In the genomic region with DNA sequence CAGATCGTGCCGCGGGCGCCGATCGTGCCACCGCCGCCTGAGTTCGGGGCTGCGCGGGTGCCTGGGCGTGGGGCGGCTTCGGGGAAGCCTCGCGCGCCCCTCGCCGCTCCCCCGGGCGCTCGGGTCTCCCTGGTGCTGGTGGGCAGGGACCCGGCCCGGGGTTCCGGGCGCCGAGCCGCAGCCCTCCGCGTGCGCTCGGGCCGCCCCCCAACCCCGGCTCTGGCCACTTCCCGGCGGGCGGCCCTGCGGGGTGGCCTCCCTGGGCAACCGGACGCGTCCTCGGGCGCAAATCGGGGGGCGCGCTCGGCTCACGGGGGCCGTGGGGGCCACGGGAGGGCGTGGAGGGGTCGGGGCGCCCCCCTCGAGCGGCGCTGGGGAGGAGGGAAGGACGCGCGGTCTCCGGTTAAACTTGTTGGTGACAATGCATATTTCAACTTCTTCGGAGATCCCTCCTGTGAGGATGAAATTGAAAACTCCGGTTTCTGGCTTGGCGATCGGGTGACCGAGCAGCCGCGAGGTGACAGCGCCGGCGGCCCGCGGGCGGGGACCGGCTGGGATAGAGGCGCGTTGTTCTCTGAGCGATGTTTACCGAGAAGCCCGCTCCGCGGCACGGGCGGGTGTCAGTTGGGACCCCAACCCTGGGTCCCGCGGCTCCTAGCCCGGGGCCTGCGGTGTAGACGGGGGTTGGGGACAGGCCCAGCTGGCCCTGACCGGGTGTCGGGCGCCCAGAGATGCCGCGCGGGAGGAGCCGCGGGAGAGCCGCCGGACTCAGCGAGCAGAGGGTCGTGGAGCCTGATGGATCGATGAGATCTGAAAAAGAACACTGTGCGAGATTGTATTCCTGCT, we compare ENCODE assay signal across 1 cellular context.
A peak's percentile ranks its signal among the peaks of the same experiment; 100 is the strongest.
TF ChIP-seq lines count a peak whose summit lies in the region.

No MANE protein-coding gene starts in this region.

TF ChIP-seq in HepG2, 621 proteins besides CTCF, POLR2A, EP300 and RAD21 (continued from another document and continues in another):
- TF ChIP-seq, protein P1, sequence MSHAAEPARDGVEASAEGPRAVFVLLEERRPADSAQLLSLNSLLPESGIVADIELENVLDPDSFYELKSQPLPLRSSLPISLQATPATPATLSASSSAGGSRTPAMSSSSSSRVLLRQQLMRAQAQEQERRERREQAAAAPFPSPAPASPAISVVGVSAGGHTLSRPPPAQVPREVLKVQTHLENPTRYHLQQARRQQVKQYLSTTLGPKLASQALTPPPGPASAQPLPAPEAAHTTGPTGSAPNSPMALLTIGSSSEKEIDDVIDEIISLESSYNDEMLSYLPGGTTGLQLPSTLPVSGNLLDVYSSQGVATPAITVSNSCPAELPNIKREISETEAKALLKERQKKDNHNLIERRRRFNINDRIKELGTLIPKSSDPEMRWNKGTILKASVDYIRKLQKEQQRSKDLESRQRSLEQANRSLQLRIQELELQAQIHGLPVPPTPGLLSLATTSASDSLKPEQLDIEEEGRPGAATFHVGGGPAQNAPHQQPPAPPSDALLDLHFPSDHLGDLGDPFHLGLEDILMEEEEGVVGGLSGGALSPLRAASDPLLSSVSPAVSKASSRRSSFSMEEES (CRISPR knock-in tag; IDR thresholded peaks at IDR 0.05): no peak
- TF ChIP-seq, protein P2, sequence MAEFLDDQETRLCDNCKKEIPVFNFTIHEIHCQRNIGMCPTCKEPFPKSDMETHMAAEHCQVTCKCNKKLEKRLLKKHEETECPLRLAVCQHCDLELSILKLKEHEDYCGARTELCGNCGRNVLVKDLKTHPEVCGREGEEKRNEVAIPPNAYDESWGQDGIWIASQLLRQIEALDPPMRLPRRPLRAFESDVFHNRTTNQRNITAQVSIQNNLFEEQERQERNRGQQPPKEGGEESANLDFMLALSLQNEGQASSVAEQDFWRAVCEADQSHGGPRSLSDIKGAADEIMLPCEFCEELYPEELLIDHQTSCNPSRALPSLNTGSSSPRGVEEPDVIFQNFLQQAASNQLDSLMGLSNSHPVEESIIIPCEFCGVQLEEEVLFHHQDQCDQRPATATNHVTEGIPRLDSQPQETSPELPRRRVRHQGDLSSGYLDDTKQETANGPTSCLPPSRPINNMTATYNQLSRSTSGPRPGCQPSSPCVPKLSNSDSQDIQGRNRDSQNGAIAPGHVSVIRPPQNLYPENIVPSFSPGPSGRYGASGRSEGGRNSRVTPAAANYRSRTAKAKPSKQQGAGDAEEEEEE (CRISPR knock-in tag; IDR thresholded peaks at IDR 0.05; ENCODE audit: borderline replicate concordance): no peak
- TF ChIP-seq, protein P3, sequence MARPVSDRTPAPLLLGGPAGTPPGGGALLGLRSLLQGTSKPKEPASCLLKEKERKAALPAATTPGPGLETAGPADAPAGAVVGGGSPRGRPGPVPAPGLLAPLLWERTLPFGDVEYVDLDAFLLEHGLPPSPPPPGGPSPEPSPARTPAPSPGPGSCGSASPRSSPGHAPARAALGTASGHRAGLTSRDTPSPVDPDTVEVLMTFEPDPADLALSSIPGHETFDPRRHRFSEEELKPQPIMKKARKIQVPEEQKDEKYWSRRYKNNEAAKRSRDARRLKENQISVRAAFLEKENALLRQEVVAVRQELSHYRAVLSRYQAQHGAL (CRISPR knock-in tag; IDR thresholded peaks at IDR 0.05; ENCODE audit: not compliant biosample characterization): no peak
- TF ChIP-seq ARNT2 (CRISPR knock-in tag; IDR thresholded peaks at IDR 0.05; ENCODE audit: low read depth): 0 out of 2 replicates have a peak, but pooled peaks have one; percentile 64
- TF ChIP-seq, protein P4, sequence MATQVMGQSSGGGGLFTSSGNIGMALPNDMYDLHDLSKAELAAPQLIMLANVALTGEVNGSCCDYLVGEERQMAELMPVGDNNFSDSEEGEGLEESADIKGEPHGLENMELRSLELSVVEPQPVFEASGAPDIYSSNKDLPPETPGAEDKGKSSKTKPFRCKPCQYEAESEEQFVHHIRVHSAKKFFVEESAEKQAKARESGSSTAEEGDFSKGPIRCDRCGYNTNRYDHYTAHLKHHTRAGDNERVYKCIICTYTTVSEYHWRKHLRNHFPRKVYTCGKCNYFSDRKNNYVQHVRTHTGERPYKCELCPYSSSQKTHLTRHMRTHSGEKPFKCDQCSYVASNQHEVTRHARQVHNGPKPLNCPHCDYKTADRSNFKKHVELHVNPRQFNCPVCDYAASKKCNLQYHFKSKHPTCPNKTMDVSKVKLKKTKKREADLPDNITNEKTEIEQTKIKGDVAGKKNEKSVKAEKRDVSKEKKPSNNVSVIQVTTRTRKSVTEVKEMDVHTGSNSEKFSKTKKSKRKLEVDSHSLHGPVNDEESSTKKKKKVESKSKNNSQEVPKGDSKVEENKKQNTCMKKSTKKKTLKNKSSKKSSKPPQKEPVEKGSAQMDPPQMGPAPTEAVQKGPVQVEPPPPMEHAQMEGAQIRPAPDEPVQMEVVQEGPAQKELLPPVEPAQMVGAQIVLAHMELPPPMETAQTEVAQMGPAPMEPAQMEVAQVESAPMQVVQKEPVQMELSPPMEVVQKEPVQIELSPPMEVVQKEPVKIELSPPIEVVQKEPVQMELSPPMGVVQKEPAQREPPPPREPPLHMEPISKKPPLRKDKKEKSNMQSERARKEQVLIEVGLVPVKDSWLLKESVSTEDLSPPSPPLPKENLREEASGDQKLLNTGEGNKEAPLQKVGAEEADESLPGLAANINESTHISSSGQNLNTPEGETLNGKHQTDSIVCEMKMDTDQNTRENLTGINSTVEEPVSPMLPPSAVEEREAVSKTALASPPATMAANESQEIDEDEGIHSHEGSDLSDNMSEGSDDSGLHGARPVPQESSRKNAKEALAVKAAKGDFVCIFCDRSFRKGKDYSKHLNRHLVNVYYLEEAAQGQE (IDR thresholded peaks at IDR 0.05; ENCODE audit: borderline replicate concordance in 1 of 2, low read depth in 1 of 2, low read length in 2 of 2): no peak
- TF ChIP-seq ZNF737 (CRISPR knock-in tag; IDR thresholded peaks at IDR 0.05; ENCODE audit: borderline replicate concordance): no peak
- no peak for TF ChIP-seq HMGA1 (CRISPR knock-in tag; conservative IDR thresholded peaks at IDR 0.05)
- no peak for TF ChIP-seq FOXK2 (IDR thresholded peaks at IDR 0.05)
- TF ChIP-seq, protein P5, sequence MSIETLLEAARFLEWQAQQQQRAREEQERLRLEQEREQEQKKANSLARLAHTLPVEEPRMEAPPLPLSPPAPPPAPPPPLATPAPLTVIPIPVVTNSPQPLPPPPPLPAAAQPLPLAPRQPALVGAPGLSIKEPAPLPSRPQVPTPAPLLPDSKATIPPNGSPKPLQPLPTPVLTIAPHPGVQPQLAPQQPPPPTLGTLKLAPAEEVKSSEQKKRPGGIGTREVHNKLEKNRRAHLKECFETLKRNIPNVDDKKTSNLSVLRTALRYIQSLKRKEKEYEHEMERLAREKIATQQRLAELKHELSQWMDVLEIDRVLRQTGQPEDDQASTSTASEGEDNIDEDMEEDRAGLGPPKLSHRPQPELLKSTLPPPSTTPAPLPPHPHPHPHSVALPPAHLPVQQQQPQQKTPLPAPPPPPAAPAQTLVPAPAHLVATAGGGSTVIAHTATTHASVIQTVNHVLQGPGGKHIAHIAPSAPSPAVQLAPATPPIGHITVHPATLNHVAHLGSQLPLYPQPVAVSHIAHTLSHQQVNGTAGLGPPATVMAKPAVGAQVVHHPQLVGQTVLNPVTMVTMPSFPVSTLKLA (IDR thresholded peaks at IDR 0.05): no peak
- no peak for TF ChIP-seq POGZ (CRISPR knock-in tag; IDR thresholded peaks at IDR 0.05)
- TF ChIP-seq, protein P6, sequence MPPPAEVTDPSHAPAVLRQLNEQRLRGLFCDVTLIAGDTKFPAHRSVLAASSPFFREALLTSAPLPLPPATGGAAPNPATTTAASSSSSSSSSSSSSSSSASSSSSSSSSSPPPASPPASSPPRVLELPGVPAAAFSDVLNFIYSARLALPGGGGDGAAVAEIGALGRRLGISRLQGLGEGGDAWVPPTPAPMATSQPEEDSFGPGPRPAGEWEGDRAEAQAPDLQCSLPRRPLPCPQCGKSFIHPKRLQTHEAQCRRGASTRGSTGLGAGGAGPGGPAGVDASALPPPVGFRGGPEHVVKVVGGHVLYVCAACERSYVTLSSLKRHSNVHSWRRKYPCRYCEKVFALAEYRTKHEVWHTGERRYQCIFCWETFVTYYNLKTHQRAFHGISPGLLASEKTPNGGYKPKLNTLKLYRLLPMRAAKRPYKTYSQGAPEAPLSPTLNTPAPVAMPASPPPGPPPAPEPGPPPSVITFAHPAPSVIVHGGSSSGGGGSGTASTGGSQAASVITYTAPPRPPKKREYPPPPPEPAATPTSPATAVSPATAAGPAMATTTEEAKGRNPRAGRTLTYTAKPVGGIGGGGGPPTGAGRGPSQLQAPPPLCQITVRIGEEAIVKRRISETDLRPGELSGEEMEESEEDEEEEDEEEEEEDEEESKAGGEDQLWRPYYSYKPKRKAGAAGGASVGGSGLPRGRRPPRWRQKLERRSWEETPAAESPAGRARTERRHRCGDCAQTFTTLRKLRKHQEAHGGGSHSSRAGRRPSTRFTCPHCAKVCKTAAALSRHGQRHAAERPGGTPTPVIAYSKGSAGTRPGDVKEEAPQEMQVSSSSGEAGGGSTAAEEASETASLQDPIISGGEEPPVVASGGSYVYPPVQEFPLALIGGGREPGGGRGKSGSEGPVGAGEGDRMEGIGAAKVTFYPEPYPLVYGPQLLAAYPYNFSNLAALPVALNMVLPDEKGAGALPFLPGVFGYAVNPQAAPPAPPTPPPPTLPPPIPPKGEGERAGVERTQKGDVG (CRISPR knock-in tag; IDR thresholded peaks at IDR 0.05; ENCODE audit: borderline replicate concordance): no peak
- TF ChIP-seq ZSCAN31 (CRISPR knock-in tag; IDR thresholded peaks at IDR 0.05; ENCODE audit: low read depth): no peak
- TF ChIP-seq, protein P7, sequence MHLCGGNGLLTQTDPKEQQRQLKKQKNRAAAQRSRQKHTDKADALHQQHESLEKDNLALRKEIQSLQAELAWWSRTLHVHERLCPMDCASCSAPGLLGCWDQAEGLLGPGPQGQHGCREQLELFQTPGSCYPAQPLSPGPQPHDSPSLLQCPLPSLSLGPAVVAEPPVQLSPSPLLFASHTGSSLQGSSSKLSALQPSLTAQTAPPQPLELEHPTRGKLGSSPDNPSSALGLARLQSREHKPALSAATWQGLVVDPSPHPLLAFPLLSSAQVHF (CRISPR knock-in tag; IDR thresholded peaks at IDR 0.05): no peak
- TF ChIP-seq ZFX (CRISPR knock-in tag; IDR thresholded peaks at IDR 0.05; ENCODE audit: low read depth): peak; percentile 52; the same call in 1 of the 2 replicates
- TF ChIP-seq, protein P8, sequence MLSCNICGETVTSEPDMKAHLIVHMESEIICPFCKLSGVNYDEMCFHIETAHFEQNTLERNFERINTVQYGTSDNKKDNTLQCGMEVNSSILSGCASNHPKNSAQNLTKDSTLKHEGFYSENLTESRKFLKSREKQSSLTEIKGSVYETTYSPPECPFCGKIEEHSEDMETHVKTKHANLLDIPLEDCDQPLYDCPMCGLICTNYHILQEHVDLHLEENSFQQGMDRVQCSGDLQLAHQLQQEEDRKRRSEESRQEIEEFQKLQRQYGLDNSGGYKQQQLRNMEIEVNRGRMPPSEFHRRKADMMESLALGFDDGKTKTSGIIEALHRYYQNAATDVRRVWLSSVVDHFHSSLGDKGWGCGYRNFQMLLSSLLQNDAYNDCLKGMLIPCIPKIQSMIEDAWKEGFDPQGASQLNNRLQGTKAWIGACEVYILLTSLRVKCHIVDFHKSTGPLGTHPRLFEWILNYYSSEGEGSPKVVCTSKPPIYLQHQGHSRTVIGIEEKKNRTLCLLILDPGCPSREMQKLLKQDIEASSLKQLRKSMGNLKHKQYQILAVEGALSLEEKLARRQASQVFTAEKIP (CRISPR knock-in tag; IDR thresholded peaks at IDR 0.05; ENCODE audit: borderline replicate concordance): no peak
- peak; percentile 95; the same call in 1 of the 2 replicates for TF ChIP-seq ZSCAN20 (CRISPR knock-in tag; IDR thresholded peaks at IDR 0.05; ENCODE audit: borderline replicate concordance)
- TF ChIP-seq ZNF12 (CRISPR knock-in tag; IDR thresholded peaks at IDR 0.05): no peak
- no peak for TF ChIP-seq TGIF2 (CRISPR knock-in tag; IDR thresholded peaks at IDR 0.05)
- TF ChIP-seq, protein P9, sequence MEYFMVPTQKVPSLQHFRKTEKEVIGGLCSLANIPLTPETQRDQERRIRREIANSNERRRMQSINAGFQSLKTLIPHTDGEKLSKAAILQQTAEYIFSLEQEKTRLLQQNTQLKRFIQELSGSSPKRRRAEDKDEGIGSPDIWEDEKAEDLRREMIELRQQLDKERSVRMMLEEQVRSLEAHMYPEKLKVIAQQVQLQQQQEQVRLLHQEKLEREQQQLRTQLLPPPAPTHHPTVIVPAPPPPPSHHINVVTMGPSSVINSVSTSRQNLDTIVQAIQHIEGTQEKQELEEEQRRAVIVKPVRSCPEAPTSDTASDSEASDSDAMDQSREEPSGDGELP (IDR thresholded peaks at IDR 0.05; ENCODE audit: borderline replicate concordance, low read depth): peak; percentile 55; the same call in 1 of the 2 replicates
- no peak for TF ChIP-seq ZNF562 (CRISPR knock-in tag; IDR thresholded peaks at IDR 0.05; ENCODE audit: borderline replicate concordance)
- no peak for TF ChIP-seq ZNF841 (CRISPR knock-in tag; IDR thresholded peaks at IDR 0.05; ENCODE audit: borderline replicate concordance)
- no peak for TF ChIP-seq FOXA1 (IDR thresholded peaks at IDR 0.05)
- TF ChIP-seq FOXA1 (CRISPR knock-in tag; IDR thresholded peaks at IDR 0.05): no peak
- TF ChIP-seq, protein P10, sequence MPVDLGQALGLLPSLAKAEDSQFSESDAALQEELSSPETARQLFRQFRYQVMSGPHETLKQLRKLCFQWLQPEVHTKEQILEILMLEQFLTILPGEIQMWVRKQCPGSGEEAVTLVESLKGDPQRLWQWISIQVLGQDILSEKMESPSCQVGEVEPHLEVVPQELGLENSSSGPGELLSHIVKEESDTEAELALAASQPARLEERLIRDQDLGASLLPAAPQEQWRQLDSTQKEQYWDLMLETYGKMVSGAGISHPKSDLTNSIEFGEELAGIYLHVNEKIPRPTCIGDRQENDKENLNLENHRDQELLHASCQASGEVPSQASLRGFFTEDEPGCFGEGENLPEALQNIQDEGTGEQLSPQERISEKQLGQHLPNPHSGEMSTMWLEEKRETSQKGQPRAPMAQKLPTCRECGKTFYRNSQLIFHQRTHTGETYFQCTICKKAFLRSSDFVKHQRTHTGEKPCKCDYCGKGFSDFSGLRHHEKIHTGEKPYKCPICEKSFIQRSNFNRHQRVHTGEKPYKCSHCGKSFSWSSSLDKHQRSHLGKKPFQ (CRISPR knock-in tag; IDR thresholded peaks at IDR 0.05; ENCODE audit: insufficient replicate concordance): peak; percentile 36
- TF ChIP-seq NFKBIZ (CRISPR knock-in tag; IDR thresholded peaks at IDR 0.05): no peak
- TF ChIP-seq, protein P11, sequence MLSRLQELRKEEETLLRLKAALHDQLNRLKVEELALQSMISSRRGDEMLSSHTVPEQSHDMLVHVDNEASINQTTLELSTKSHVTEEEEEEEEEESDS (CRISPR knock-in tag; IDR thresholded peaks at IDR 0.05; ENCODE audit: borderline replicate concordance): no peak
- 0 out of 2 replicates have a peak, but pooled peaks have one; percentile 28 for TF ChIP-seq NFKB2 (CRISPR knock-in tag; IDR thresholded peaks at IDR 0.05; ENCODE audit: borderline replicate concordance)
- TF ChIP-seq ZFP1 (CRISPR knock-in tag; IDR thresholded peaks at IDR 0.05): no peak
- TF ChIP-seq, protein P12, sequence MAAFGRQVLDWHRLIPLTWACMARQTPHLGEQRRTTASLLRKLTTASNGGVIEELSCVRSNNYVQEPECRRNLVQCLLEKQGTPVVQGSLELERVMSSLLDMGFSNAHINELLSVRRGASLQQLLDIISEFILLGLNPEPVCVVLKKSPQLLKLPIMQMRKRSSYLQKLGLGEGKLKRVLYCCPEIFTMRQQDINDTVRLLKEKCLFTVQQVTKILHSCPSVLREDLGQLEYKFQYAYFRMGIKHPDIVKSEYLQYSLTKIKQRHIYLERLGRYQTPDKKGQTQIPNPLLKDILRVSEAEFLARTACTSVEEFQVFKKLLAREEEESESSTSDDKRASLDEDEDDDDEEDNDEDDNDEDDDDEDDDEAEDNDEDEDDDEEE (CRISPR knock-in tag; IDR thresholded peaks at IDR 0.05): no peak
- TF ChIP-seq GATA4 (IDR thresholded peaks at IDR 0.05; ENCODE audit: borderline replicate concordance, low read depth): no peak
- no peak for TF ChIP-seq NR2C2 (CRISPR knock-in tag; IDR thresholded peaks at IDR 0.05; ENCODE audit: borderline replicate concordance)
- peak; percentile 40; the same call in 1 of the 2 replicates for TF ChIP-seq ZNF446 (CRISPR knock-in tag; IDR thresholded peaks at IDR 0.05)
- TF ChIP-seq HOXA3 (CRISPR knock-in tag; IDR thresholded peaks at IDR 0.05): no peak
- TF ChIP-seq HOXD1 (CRISPR knock-in tag; IDR thresholded peaks at IDR 0.05): no peak
- TF ChIP-seq SYNCRIP (IDR thresholded peaks at IDR 0.05; ENCODE audit: insufficient read depth, low read depth, low read length): no peak
